ENCODE assay signal across 3 cellular contexts in the genomic region with DNA sequence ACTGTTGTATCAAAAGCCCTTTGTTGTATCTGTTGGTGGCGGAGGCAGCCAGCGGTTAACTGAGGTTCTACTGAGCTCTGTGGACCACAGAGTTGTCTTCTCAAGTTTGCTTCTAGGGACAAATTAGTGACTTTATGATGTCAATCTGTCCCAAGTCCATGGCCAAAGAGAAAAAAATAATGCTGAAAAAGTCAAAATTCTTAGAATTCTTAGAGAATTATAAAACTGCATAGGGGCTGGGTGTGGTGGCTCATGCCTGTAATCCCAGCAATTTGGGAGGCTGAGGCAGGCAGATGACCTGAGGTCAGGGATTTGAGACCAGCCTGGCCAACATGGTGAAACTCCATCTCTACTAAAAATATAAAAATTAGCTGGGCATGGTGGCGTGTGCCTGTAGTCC. TPM values are rescaled to one million over a fixed set of nuclear protein-coding genes. Genes with fewer than 3 reads are reported as not detected.
"Had no signal": no experiment of that assay in that cellular context is flagged by ENCODE, and none has a peak within 500 bp of the region (broad histone marks: within the 10 kb centered on the region; RNA-seq: fewer than 3 reads in every experiment).

No MANE protein-coding gene starts in this region.

RNA-seq across cellular contexts. Expression of a gene that starts 12.3 kb away (rescaled TPM):
- polyA plus RNA-seq: GM23248 had no signal

RNA-seq across cellular contexts. Expression of a gene that starts 29.1 kb away (rescaled TPM):
- polyA plus RNA-seq: GM23248, GM23338, H1 had no signal
